Comparison of ENCODE assay signal across 9 cellular contexts in genomic region chr5:147558826-147559225, GRCh38. TPM values are rescaled to one million over a fixed set of nuclear protein-coding genes. Genes with fewer than 3 reads are reported as not detected.
DNase-seq lines count a peak whose midpoint lies in the region; ATAC-seq and TF ChIP-seq lines count a peak whose summit lies in the region.
"Had no signal": no experiment of that assay in that cellular context is flagged by ENCODE, and none has a peak within 500 bp of the region (broad histone marks: within the 10 kb centered on the region; RNA-seq: fewer than 3 reads in every experiment).

No MANE protein-coding gene starts in this region.

- H3K27ac Mint-ChIP-seq in effector memory CD8-positive, alpha-beta T cell: no peak overlapping the region
- H3K27ac Mint-ChIP-seq: activated naive CD8-positive, alpha-beta T cell treated with anti-CD3 and anti-CD28 coated beads, Interleukin-2, amount 10 ng/mL, durations not matched to agents 7 days and 5 days had no signal

- H3K4me3 Mint-ChIP-seq in effector memory CD8-positive, alpha-beta T cell: no peak overlapping the region
- H3K4me3 Mint-ChIP-seq: activated naive CD8-positive, alpha-beta T cell treated with anti-CD3 and anti-CD28 coated beads, Interleukin-2, amount 10 ng/mL, durations not matched to agents 7 days and 5 days had no signal

- H3K36me3 Mint-ChIP-seq in effector memory CD8-positive, alpha-beta T cell (ENCODE audit: insufficient read depth): no peaks in the 10 kb centered on the region
- H3K36me3 Mint-ChIP-seq: activated naive CD8-positive, alpha-beta T cell treated with anti-CD3 and anti-CD28 coated beads, Interleukin-2, amount 10 ng/mL, durations not matched to agents 7 days and 5 days had no signal

- TF ChIP-seq POLR2A in NB4 (IDR thresholded peaks at IDR 0.05; ENCODE audit: extremely low read depth, insufficient read length) (no peak), heart left ventricle (IDR thresholded peaks at IDR 0.05) (no peak), gastrocnemius medialis (IDR thresholded peaks at IDR 0.05) (no peak)

- H3K4me3 ChIP-seq in NB4 (ENCODE audit: low read depth, low read length) (no peak overlapping the region), heart left ventricle (no peak overlapping the region), gastrocnemius medialis (no peak overlapping the region)

- DNase-seq in AG08396 (ENCODE audit: low spot score) (peak; percentile 51), NB4 (ENCODE audit: low read depth) (peak; percentile 20), heart left ventricle (peak in 4 of 5 donors; percentile 49 to 62 (median 53)), gastrocnemius medialis (peak; percentile 11 to 40), LoVo (ENCODE audit: low spot score) (no peak)
- DNase-seq in effector memory CD8-positive, alpha-beta T cell: no peak
- DNase-seq: activated naive CD8-positive, alpha-beta T cell treated with anti-CD3 and anti-CD28 coated beads, Interleukin-2, amount 10 ng/mL, durations not matched to agents 7 days and 5 days had no signal

- intact Hi-C loops in heart left ventricle (cut with DNase I): loop anchor here (1.0 to 10.0 kb wide), 10 partner anchors 47 to 337 kb away; partner anchors contain the start of gene DPYSL3 (in 1 of the 10)
- intact Hi-C loops in gastrocnemius medialis (cut with DNase I; ENCODE audit: low total_unique reads): loop anchor here (1.0 to 5.0 kb wide), 4 partner anchors 52 to 335 kb away; no protein-coding TSS in a partner anchor

- in situ Hi-C loops in gastrocnemius medialis (cut with MboI; ENCODE audit: low sequenced_read_pairs in 4 of 4): loop anchor here in 3 of 4 donors (5.0 to 25.0 kb wide), 4 partner anchors 97 to 334 kb away; no protein-coding TSS in a partner anchor

- no peaks in the 10 kb centered on the region for H3K4me1 Mint-ChIP-seq in effector memory CD8-positive, alpha-beta T cell (ENCODE audit: low read depth in 2 of 2)
- H3K4me1 Mint-ChIP-seq: activated naive CD8-positive, alpha-beta T cell treated with anti-CD3 and anti-CD28 coated beads, Interleukin-2, amount 10 ng/mL, durations not matched to agents 7 days and 5 days had no signal

- WGBS in heart left ventricle, 4 donors: 20 to 29% (median 23%) methylated on average over 2 of the region's 2 CpGs

- peak; percentile 25 for TF ChIP-seq CTCF in NB4 (IDR thresholded peaks at IDR 0.05; ENCODE audit: low read depth, low read length)
- peak; percentile 27 to 75 (median 68) for TF ChIP-seq CTCF in heart left ventricle (IDR thresholded peaks at IDR 0.05)
- TF ChIP-seq CTCF in gastrocnemius medialis (IDR thresholded peaks at IDR 0.05 in 4 of 5, conservative IDR thresholded peaks at IDR 0.05 in 1 of 5): peak; percentile 56 to 73 (median 66)

- H3K27me3 ChIP-seq in heart left ventricle: no peaks in the 10 kb centered on the region
- no peaks in the 10 kb centered on the region for H3K27me3 ChIP-seq in gastrocnemius medialis

- peak overlapping the region in 5 of 12 donors; percentile 1 to 38 (median 20) for H3K27ac ChIP-seq in heart left ventricle
- no peak overlapping the region for H3K27ac ChIP-seq in gastrocnemius medialis

- ATAC-seq in GM18870 (IDR thresholded peaks at IDR 0.05; ENCODE audit: unreplicated experiment): peak; percentile 70
- ATAC-seq in SK-N-SH treated with all-trans-retinoic acid at 6 μM for 48 hours: peak; percentile 79
- peak; percentile 64 to 88 (median 84) for ATAC-seq in heart left ventricle
- peak; percentile 87 to 92 for ATAC-seq in gastrocnemius medialis
- no peak for ATAC-seq in effector memory CD8-positive, alpha-beta T cell (replicated peaks)

- H3K27me3 Mint-ChIP-seq in effector memory CD8-positive, alpha-beta T cell: peaks cover 7 to 22% of the 10 kb centered on the region in 2 donors
- H3K27me3 Mint-ChIP-seq: activated naive CD8-positive, alpha-beta T cell treated with anti-CD3 and anti-CD28 coated beads, Interleukin-2, amount 10 ng/mL, durations not matched to agents 7 days and 5 days had no signal

- no peaks in the 10 kb centered on the region for H3K9me3 Mint-ChIP-seq in effector memory CD8-positive, alpha-beta T cell
- H3K9me3 Mint-ChIP-seq: activated naive CD8-positive, alpha-beta T cell treated with anti-CD3 and anti-CD28 coated beads, Interleukin-2, amount 10 ng/mL, durations not matched to agents 7 days and 5 days had no signal

- H3K36me3 ChIP-seq in heart left ventricle: no peaks in the 10 kb centered on the region
- H3K36me3 ChIP-seq in gastrocnemius medialis: no peaks in the 10 kb centered on the region

- H3K9me3 ChIP-seq in heart left ventricle: no peaks in the 10 kb centered on the region
- H3K9me3 ChIP-seq in gastrocnemius medialis: no peaks in the 10 kb centered on the region

- H3K4me1 ChIP-seq in heart left ventricle: peaks cover 0 to 28% (median 7%) of the 10 kb centered on the region in 12 donors
- H3K4me1 ChIP-seq in gastrocnemius medialis: peaks cover 0 to 10% of the 10 kb centered on the region in 2 donors

TF ChIP-seq in SK-N-SH treated with all-trans-retinoic acid at 6 μM for 48 hours, 23 proteins besides CTCF, POLR2A, EP300 and RAD21 (continues in another document):
- TF ChIP-seq CSRNP3 (CRISPR knock-in tag; IDR thresholded peaks at IDR 0.05): no peak
- no peak for TF ChIP-seq ISL1 (CRISPR knock-in tag; IDR thresholded peaks at IDR 0.05)
- TF ChIP-seq POU6F1 (CRISPR knock-in tag; IDR thresholded peaks at IDR 0.05; ENCODE audit: borderline replicate concordance, low read depth): no peak
- TF ChIP-seq ZNF565 (CRISPR knock-in tag; conservative IDR thresholded peaks at IDR 0.05; ENCODE audit: low read depth): no peak
- TF ChIP-seq ZC3H10 (CRISPR knock-in tag; IDR thresholded peaks at IDR 0.05): no peak
- no peak for TF ChIP-seq TCF4 (CRISPR knock-in tag; IDR thresholded peaks at IDR 0.05; ENCODE audit: borderline replicate concordance)
- TF ChIP-seq PPARA (CRISPR knock-in tag; IDR thresholded peaks at IDR 0.05; ENCODE audit: borderline replicate concordance): no peak
- no peak for TF ChIP-seq ARNTL (CRISPR knock-in tag; IDR thresholded peaks at IDR 0.05; ENCODE audit: borderline replicate concordance, low read depth)
- TF ChIP-seq OSR1 (CRISPR knock-in tag; IDR thresholded peaks at IDR 0.05): no peak
- no peak for TF ChIP-seq TOX (CRISPR knock-in tag; IDR thresholded peaks at IDR 0.05; ENCODE audit: borderline replicate concordance)
- TF ChIP-seq ZFP30 (CRISPR knock-in tag; IDR thresholded peaks at IDR 0.05): no peak
- no peak for TF ChIP-seq TSHZ2 (CRISPR knock-in tag; IDR thresholded peaks at IDR 0.05)
- TF ChIP-seq RARB (CRISPR knock-in tag; IDR thresholded peaks at IDR 0.05): no peak
- TF ChIP-seq ZFP3 (CRISPR knock-in tag; IDR thresholded peaks at IDR 0.05): no peak
- TF ChIP-seq BACH2 (CRISPR knock-in tag; IDR thresholded peaks at IDR 0.05; ENCODE audit: borderline replicate concordance): no peak
- no peak for TF ChIP-seq ESRRG (CRISPR knock-in tag; IDR thresholded peaks at IDR 0.05)
- no peak for TF ChIP-seq ZNF8 (CRISPR knock-in tag; IDR thresholded peaks at IDR 0.05)

RNA-seq across cellular contexts. Expression of gene DPYSL3, which starts 49.0 kb away (rescaled TPM):
- 10 to 100 TPM; 13.7 to 54.7 (median 25.0) TPM for total RNA-seq in heart left ventricle
- polyA plus RNA-seq in heart left ventricle: 10 to 100 TPM in 1 of 2 donors, 1 to 10 TPM in 1; 7.9 to 20.6 TPM
- 10 to 100 TPM; 11.7 to 45.8 (median 26.0) TPM for total RNA-seq in gastrocnemius medialis
- total RNA-seq: activated naive CD8-positive, alpha-beta T cell treated with anti-CD3 and anti-CD28 coated beads, Interleukin-2, amount 10 ng/mL, durations not matched to agents 7 days and 5 days had no signal

Comparison
In these comparisons a context has a peak if more than half of its experiments do, and no peak if none do; other contexts are left out.
1. DNase-seq: peak in AG08396 (single experiment), NB4 (single experiment), heart left ventricle (4 of 5) and gastrocnemius medialis (2 of 2); none in LoVo (single experiment) and effector memory CD8-positive, alpha-beta T cell (0 of 3).
2. Peak in every context shown above with its lines, with median percentiles within 50 percentile points of each other: CTCF ChIP-seq.